ENCODE assay signal across 1 cellular context in genomic region chr3:40308725-40309438, GRCh38.
A peak's percentile ranks its signal among the peaks of the same experiment; 100 is the strongest.
TF ChIP-seq lines count a peak whose summit lies in the region.

No MANE protein-coding gene starts in this region.

TF ChIP-seq in HepG2, 621 proteins besides CTCF, POLR2A, EP300 and RAD21 (continued from another document and continues in another):
- TF ChIP-seq ZNF503 (CRISPR knock-in tag; IDR thresholded peaks at IDR 0.05) (no peak), ZNF264 (CRISPR knock-in tag; IDR thresholded peaks at IDR 0.05) (no peak), ZNF567 (CRISPR knock-in tag; IDR thresholded peaks at IDR 0.05; ENCODE audit: borderline replicate concordance) (no peak), CEBPG (CRISPR knock-in tag; IDR thresholded peaks at IDR 0.05) (no peak), ZNF598 (CRISPR knock-in tag; IDR thresholded peaks at IDR 0.05; ENCODE audit: borderline replicate concordance) (peak; percentile 77; the same call in 1 of the 2 replicates), TGIF2 (CRISPR knock-in tag; IDR thresholded peaks at IDR 0.05) (no peak), MTF2 (CRISPR knock-in tag; IDR thresholded peaks at IDR 0.05; ENCODE audit: borderline replicate concordance) (0 out of 2 replicates have a peak, but pooled peaks have one; percentile 58), ZNF138 (CRISPR knock-in tag; IDR thresholded peaks at IDR 0.05; ENCODE audit: low read depth) (no peak), ZNF362 (CRISPR knock-in tag; IDR thresholded peaks at IDR 0.05; ENCODE audit: borderline replicate concordance) (peak; percentile 27; the same call in 1 of the 2 replicates), CC2D1A (CRISPR knock-in tag; IDR thresholded peaks at IDR 0.05) (no peak), ZNF597 (CRISPR knock-in tag; IDR thresholded peaks at IDR 0.05) (no peak), SRSF9 (IDR thresholded peaks at IDR 0.05; ENCODE audit: borderline replicate concordance, insufficient read depth, low read depth, low read length, poor library complexity, severe bottlenecking) (no peak), HINFP (CRISPR knock-in tag; IDR thresholded peaks at IDR 0.05; ENCODE audit: low read depth) (peak; percentile 45; the same call in 1 of the 2 replicates), ZNF317 (CRISPR knock-in tag; IDR thresholded peaks at IDR 0.05) (no peak), ZNF280B (CRISPR knock-in tag; IDR thresholded peaks at IDR 0.05; ENCODE audit: borderline replicate concordance) (no peak), ZNF18 (CRISPR knock-in tag; IDR thresholded peaks at IDR 0.05; ENCODE audit: insufficient replicate concordance) (peak; percentile 15), SMAD9 (CRISPR knock-in tag; IDR thresholded peaks at IDR 0.05) (0 out of 2 replicates have a peak, but pooled peaks have one; percentile 48), MAFF (IDR thresholded peaks at IDR 0.05; ENCODE audit: low read depth, low read length) (0 out of 2 replicates have a peak, but pooled peaks have one; percentile 2), TCF7L2 (IDR thresholded peaks at IDR 0.05; ENCODE audit: low read depth, low read length) (no peak), PHF8 (CRISPR knock-in tag; IDR thresholded peaks at IDR 0.05) (no peak), ZNF3 (CRISPR knock-in tag; IDR thresholded peaks at IDR 0.05) (peak; percentile 36; the same call in 1 of the 2 replicates), MLXIP (CRISPR knock-in tag; IDR thresholded peaks at IDR 0.05; ENCODE audit: borderline replicate concordance) (no peak), NFIC (IDR thresholded peaks at IDR 0.05; ENCODE audit: low read length) (no peak), ZBTB21 (CRISPR knock-in tag; IDR thresholded peaks at IDR 0.05) (no peak), HIVEP1 (CRISPR knock-in tag; IDR thresholded peaks at IDR 0.05) (0 out of 2 replicates have a peak, but pooled peaks have one; percentile 9), AKNA (CRISPR knock-in tag; IDR thresholded peaks at IDR 0.05; ENCODE audit: borderline replicate concordance) (no peak), HHEX (CRISPR knock-in tag; IDR thresholded peaks at IDR 0.05) (no peak), ZNF607 (CRISPR knock-in tag; IDR thresholded peaks at IDR 0.05; ENCODE audit: borderline replicate concordance) (no peak), ZNF124 (CRISPR knock-in tag; IDR thresholded peaks at IDR 0.05) (0 out of 2 replicates have a peak, but pooled peaks have one; percentile 1), DMAP1 (CRISPR knock-in tag; IDR thresholded peaks at IDR 0.05) (no peak), ELK4 (CRISPR knock-in tag; IDR thresholded peaks at IDR 0.05; ENCODE audit: borderline replicate concordance) (no peak), ZNF446 (CRISPR knock-in tag; IDR thresholded peaks at IDR 0.05) (no peak), IKZF1 (IDR thresholded peaks at IDR 0.05) (no peak), SNAI1 (CRISPR knock-in tag; IDR thresholded peaks at IDR 0.05; ENCODE audit: borderline replicate concordance) (no peak), ZNF782 (CRISPR knock-in tag; IDR thresholded peaks at IDR 0.05; ENCODE audit: borderline replicate concordance) (0 out of 2 replicates have a peak, but pooled peaks have one; percentile 51), ZNF263 (CRISPR knock-in tag; IDR thresholded peaks at IDR 0.05) (peak; percentile 79), ZSCAN20 (CRISPR knock-in tag; IDR thresholded peaks at IDR 0.05; ENCODE audit: borderline replicate concordance) (no peak), ZMYM2 (CRISPR knock-in tag; IDR thresholded peaks at IDR 0.05) (no peak), ZMYM3 (CRISPR knock-in tag; IDR thresholded peaks at IDR 0.05) (peak; percentile 67), ELF1 (CRISPR knock-in tag; IDR thresholded peaks at IDR 0.05) (no peak), ATF7-NPFF (CRISPR knock-in tag; IDR thresholded peaks at IDR 0.05; ENCODE audit: low read depth) (0 out of 2 replicates have a peak, but pooled peaks have one; percentile 25), ZFYVE20 (CRISPR knock-in tag; IDR thresholded peaks at IDR 0.05; ENCODE audit: borderline replicate concordance, low read depth) (no peak), ZNF563 (CRISPR knock-in tag; IDR thresholded peaks at IDR 0.05) (peak; percentile 17; the same call in 1 of the 2 replicates), PREB (CRISPR knock-in tag; IDR thresholded peaks at IDR 0.05) (no peak)
